ENCODE assay signal across 16 cellular contexts in genomic region chr9:121895274-121895835, GRCh38.
"Had no signal": no experiment of that assay in that cellular context is flagged by ENCODE, and none has a peak within 500 bp of the region (broad histone marks: within the 10 kb centered on the region; RNA-seq: fewer than 3 reads in every experiment).

No MANE protein-coding gene starts in this region.

- H3K9me3 ChIP-seq: adrenal gland, psoas muscle, suprapubic skin had no signal

- H3K4me2 ChIP-seq: smooth muscle cell had no signal

- H3K27ac ChIP-seq: adrenal gland, epithelial cell of prostate, suprapubic skin, transverse colon, WERI-Rb-1 had no signal

- H3K36me3 ChIP-seq: adrenal gland, suprapubic skin, transverse colon, WERI-Rb-1 had no signal

- DNase-seq: activated CD4-positive, alpha-beta T cell treated with anti-CD3 and anti-CD28 coated beads, Interleukin-2, amount 50 U/mL, for 4 hours; activated gamma-delta T cell; activated T-cell treated with anti-CD3 and anti-CD28 coated beads, Interleukin-2, amount 50 U/mL, for 72 hours; foreskin melanocyte; glutamatergic neuron; hippocampal formation; psoas muscle; stimulated activated CD4-positive, alpha-beta T cell treated with anti-CD3 and anti-CD28 coated beads, Interleukin-4, amount 100 ng/mL, for 1 hour; stimulated activated naive CD8-positive, alpha-beta T cell treated with anti-CD3 and anti-CD28 coated beads, Interleukin-15, amount 100 ng/mL, for 72 hours; WERI-Rb-1 had no signal

- H3K4me3 ChIP-seq: adrenal gland, psoas muscle, smooth muscle cell, suprapubic skin, transverse colon had no signal

- ATAC-seq: stimulated activated naive CD8-positive, alpha-beta T cell treated with anti-CD3 and anti-CD28 coated beads, Interleukin-15, amount 100 ng/mL, for 72 hours had no signal

- H3K4me1 ChIP-seq: suprapubic skin, transverse colon had no signal

- FAIRE-seq: islet of Langerhans had no signal

- H3K27me3 ChIP-seq: adrenal gland, suprapubic skin, transverse colon had no signal
